25 cellular contexts compared by ENCODE assay signal in genomic region chr10:67288688-67289410, GRCh38.
"Had no signal": no experiment of that assay in that cellular context is flagged by ENCODE, and none has a peak within 500 bp of the region (broad histone marks: within the 10 kb centered on the region; RNA-seq: fewer than 3 reads in every experiment).

No MANE protein-coding gene starts in this region.

- DNase-seq: colonic mucosa; cortex of kidney; effector CD8-positive, alpha-beta T cell; effector memory CD8-positive, alpha-beta T cell; endodermal cell; erythroblast; esophagus squamous epithelium; foreskin fibroblast; foreskin melanocyte; gastrocnemius medialis; glutamatergic neuron; head of caudate nucleus; heart right ventricle; hippocampal formation; left cardiac atrium; left ventricle myocardium inferior; lower lobe of right lung; mesenchymal stem cell; mucosa of descending colon; naive B cell had no signal

- H3K9me3 ChIP-seq: colonic mucosa, esophagus squamous epithelium, gastrocnemius medialis, heart right ventricle, left ventricle myocardium inferior, lower lobe of right lung, mucosa of descending colon had no signal

- H3K4me3 ChIP-seq: colonic mucosa, esophagus squamous epithelium, gastrocnemius medialis, heart right ventricle, left ventricle myocardium inferior, lower lobe of right lung, mucosa of descending colon had no signal

- H3K27me3 ChIP-seq: colonic mucosa, esophagus squamous epithelium, gastrocnemius medialis, heart right ventricle had no signal

- ATAC-seq: effector memory CD8-positive, alpha-beta T cell; esophagus mucosa; gastrocnemius medialis; heart right ventricle; left cardiac atrium; lower lobe of right lung; mucosa of descending colon had no signal

- H3K27ac ChIP-seq: colonic mucosa, epithelial cell of prostate, esophagus squamous epithelium, gastrocnemius medialis, heart right ventricle, left ventricle myocardium inferior, lower lobe of right lung had no signal

- H3K4me1 ChIP-seq: colonic mucosa, esophagus squamous epithelium, gastrocnemius medialis, lower lobe of right lung had no signal

- H3K36me3 ChIP-seq: colonic mucosa, esophagus squamous epithelium, gastrocnemius medialis, heart right ventricle, left ventricle myocardium inferior, lower lobe of right lung had no signal

- FAIRE-seq: endometrium, islet of Langerhans, keratinocyte had no signal
